Comparison of ENCODE assay signal across 13 cellular contexts in the genomic region with DNA sequence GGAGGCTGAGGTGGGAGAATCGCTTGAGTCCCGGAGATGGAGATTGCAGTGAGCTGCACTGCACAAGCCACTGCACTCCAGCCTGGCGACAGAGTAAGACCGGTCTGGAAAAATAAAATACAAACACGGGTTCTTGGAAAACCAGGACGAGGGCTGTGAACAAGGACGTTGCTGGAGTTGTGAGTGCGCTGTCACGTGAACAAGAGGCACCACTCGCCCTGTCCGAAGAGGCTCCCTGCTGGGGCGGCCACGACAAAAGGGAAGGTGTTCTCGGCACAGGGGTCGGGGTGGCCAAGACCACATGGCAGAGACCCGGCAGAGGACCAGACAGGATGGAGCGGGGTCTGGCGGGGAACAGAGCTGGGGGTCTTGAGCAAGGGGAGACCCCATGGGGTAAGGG. TPM values are rescaled to one million over a fixed set of nuclear protein-coding genes. Genes with fewer than 3 reads are reported as not detected.
DNase-seq lines count a peak whose midpoint lies in the region; ATAC-seq and TF ChIP-seq lines count a peak whose summit lies in the region.
"Had no signal": no experiment of that assay in that cellular context is flagged by ENCODE, and none has a peak within 500 bp of the region (broad histone marks: within the 10 kb centered on the region; RNA-seq: fewer than 3 reads in every experiment).

No MANE protein-coding gene starts in this region.

- no peaks in the 10 kb centered on the region for H3K36me3 ChIP-seq in breast epithelium
- no peaks in the 10 kb centered on the region for H3K36me3 ChIP-seq in mammary epithelial cell (ENCODE audit: insufficient read depth, low read length)
- no peaks in the 10 kb centered on the region for H3K36me3 ChIP-seq in tibial nerve

- peaks cover 0 to 20% of the 10 kb centered on the region in 2 donors for H3K27me3 ChIP-seq in breast epithelium
- H3K27me3 ChIP-seq in mammary epithelial cell (ENCODE audit: insufficient read depth, low read length), result peaks cover 16% of the 10 kb centered on the region
- no peaks in the 10 kb centered on the region for H3K27me3 ChIP-seq in tibial nerve

- in situ Hi-C loops in mammary epithelial cell (cut with MboI; ENCODE audit: low sequenced_read_pairs in 2 of 2), result no loop called here

- H3K36me3 Mint-ChIP-seq in activated T-helper 17 cell treated with anti-CD3 and anti-CD28 coated beads, Interleukin-2, amount 50 U/mL, for 72 hours (ENCODE audit: low read depth), result no peaks in the 10 kb centered on the region
- no peaks in the 10 kb centered on the region for H3K36me3 Mint-ChIP-seq in naive B cell
- H3K36me3 Mint-ChIP-seq in immature natural killer cell, result no peaks in the 10 kb centered on the region
- H3K36me3 Mint-ChIP-seq: IgD-negative memory B cell, T-cell had no signal

- no peaks in the 10 kb centered on the region for H3K27me3 Mint-ChIP-seq in activated T-helper 17 cell treated with anti-CD3 and anti-CD28 coated beads, Interleukin-2, amount 50 U/mL, for 72 hours
- peaks cover 0 to 12% (median 0%) of the 10 kb centered on the region in 3 donors for H3K27me3 Mint-ChIP-seq in naive B cell
- H3K27me3 Mint-ChIP-seq in immature natural killer cell (ENCODE audit: low read depth in 3 of 3), result peaks cover 0 to 2% (median 2%) of the 10 kb centered on the region in 3 donors
- H3K27me3 Mint-ChIP-seq: central memory CD8-positive, alpha-beta T cell; IgD-negative memory B cell had no signal

- no peak for TF ChIP-seq CTCF in breast epithelium (IDR thresholded peaks at IDR 0.05)
- no peak for TF ChIP-seq CTCF in mammary epithelial cell (conservative IDR thresholded peaks at IDR 0.05 in 1 of 2, IDR thresholded peaks at IDR 0.05 in 1 of 2; ENCODE audit: extremely low read depth in 1 of 2, insufficient read depth in 1 of 2, low read depth in 1 of 2, low read length in 2 of 2)
- no peak for TF ChIP-seq CTCF in tibial nerve (IDR thresholded peaks at IDR 0.05)

- H2AFZ ChIP-seq in mammary epithelial cell (ENCODE audit: low read depth, low read length), result no peak overlapping the region

- intact Hi-C loops in breast epithelium (cut with DNase I; ENCODE audit: low total_unique reads) (loop anchor here (10.0 kb wide), 1 partner anchor 123 kb away; a partner anchor contains a TSS), mammary epithelial cell (cut with micrococcal nuclease) (no loop called here)

- H3K79me2 ChIP-seq in mammary epithelial cell (ENCODE audit: insufficient read depth, low read length), result no peaks in the 10 kb centered on the region

- no peaks in the 10 kb centered on the region for H3K4me1 Mint-ChIP-seq in activated T-helper 17 cell treated with anti-CD3 and anti-CD28 coated beads, Interleukin-2, amount 50 U/mL, for 72 hours
- H3K4me1 Mint-ChIP-seq in naive B cell (peaks cover 3 to 16% (median 7%) of the 10 kb centered on the region in 3 donors), immature natural killer cell (peaks cover 0 to 21% of the 10 kb centered on the region in 2 donors)

- BruUV-seq in mammary epithelial cell (replicated peaks; lab: Mats Ljungman, UMichigan), result no TSS peak

- no peak for TF ChIP-seq EP300 in tibial nerve (IDR thresholded peaks at IDR 0.05)

- H3K4me3 ChIP-seq in breast epithelium, result no peak overlapping the region
- H3K4me3 ChIP-seq in mammary epithelial cell (replicated peaks in 1 of 3; ENCODE audit: insufficient read depth in 1 of 3, low read depth in 2 of 3, low read length in 3 of 3), result no peak overlapping the region
- no peak overlapping the region for H3K4me3 ChIP-seq in tibial nerve

- no peaks in the 10 kb centered on the region for H3K9me3 Mint-ChIP-seq in activated T-helper 17 cell treated with anti-CD3 and anti-CD28 coated beads, Interleukin-2, amount 50 U/mL, for 72 hours
- H3K9me3 Mint-ChIP-seq in naive B cell, result no peaks in the 10 kb centered on the region
- H3K9me3 Mint-ChIP-seq in immature natural killer cell, result no peaks in the 10 kb centered on the region
- H3K9me3 Mint-ChIP-seq: central memory CD8-positive, alpha-beta T cell; IgD-negative memory B cell; T-cell had no signal

- ATAC-seq in activated T-helper 17 cell treated with anti-CD3 and anti-CD28 coated beads, Interleukin-2, amount 50 U/mL, for 72 hours (replicated peaks), result no peak
- ATAC-seq in naive B cell (ENCODE audit: low read depth in 2 of 2) (no peak), HG02840 (IDR thresholded peaks at IDR 0.05; ENCODE audit: low FRiP score, unreplicated experiment) (no peak)

- no peaks in the 10 kb centered on the region for H4K20me1 ChIP-seq in mammary epithelial cell (ENCODE audit: insufficient read depth, low read length)

- H3K27ac Mint-ChIP-seq in activated T-helper 17 cell treated with anti-CD3 and anti-CD28 coated beads, Interleukin-2, amount 50 U/mL, for 72 hours, result no peak overlapping the region
- no peak overlapping the region for H3K27ac Mint-ChIP-seq in naive B cell
- H3K27ac Mint-ChIP-seq in immature natural killer cell, result peak overlapping the region in 1 of 6 donors; percentile 50

- no peak for DNase-seq in breast epithelium (ENCODE audit: low spot score in 2 of 2)
- no peak for DNase-seq in mammary epithelial cell
- no peak for DNase-seq in naive B cell
- DNase-seq in tibial nerve (ENCODE audit: low spot score in 2 of 2), result no peak
- no peak for DNase-seq in immature natural killer cell
- DNase-seq in NCI-H146 (lab: John Stamatoyannopoulos, UW), result no peak
- DNase-seq: NCI-H446; stimulated activated CD4-positive, alpha-beta T cell treated with anti-CD3 and anti-CD28 coated beads, Interleukin-4, amount 100 ng/mL, for 1 hour had no signal

- CTCF ChIA-PET in mammary epithelial cell (lab: Charles Lee; ENCODE audit: low non-redundant PET), result no interaction called here

- H3K9me3 ChIP-seq in breast epithelium (no peaks in the 10 kb centered on the region), mammary epithelial cell (replicated peaks; ENCODE audit: insufficient read depth, low read length) (no peaks in the 10 kb centered on the region), tibial nerve (no peaks in the 10 kb centered on the region)

- WGBS in mammary epithelial cell (ENCODE audit: low coverage, missing lambda C conversion rate), result 94% methylated on average over 5 of the region's 18 CpGs
- 89% methylated on average over 18 of the region's 18 CpGs for WGBS in tibial nerve, 2 donors

- no peak overlapping the region for H3K9ac ChIP-seq in mammary epithelial cell (ENCODE audit: insufficient read depth, low read length)

- H3K4me1 ChIP-seq in breast epithelium (peaks cover 6 to 22% of the 10 kb centered on the region in 2 donors), mammary epithelial cell (ENCODE audit: insufficient read depth, low read length) (peaks cover 18% of the 10 kb centered on the region), tibial nerve (peaks cover 0 to 64% (median 42%) of the 10 kb centered on the region in 4 donors)

- peak overlapping the region; percentile 21 for H3K4me3 Mint-ChIP-seq in activated T-helper 17 cell treated with anti-CD3 and anti-CD28 coated beads, Interleukin-2, amount 50 U/mL, for 72 hours
- H3K4me3 Mint-ChIP-seq in naive B cell, result peak overlapping the region in 5 of 8 donors; percentile 24 to 70 (median 55)
- peak overlapping the region in 1 of 5 donors; percentile 21 for H3K4me3 Mint-ChIP-seq in immature natural killer cell

- TF ChIP-seq POLR2A in breast epithelium (IDR thresholded peaks at IDR 0.05), result no peak
- no peak for TF ChIP-seq POLR2A in tibial nerve (IDR thresholded peaks at IDR 0.05)

- H3K27ac ChIP-seq in breast epithelium (peak overlapping the region; percentile 78 to 93), mammary epithelial cell (ENCODE audit: insufficient read depth, low read depth, low read length) (no peak overlapping the region), tibial nerve (peak overlapping the region in 3 of 4 donors; percentile 80 to 96 (median 91))

- dilution Hi-C loops in mammary epithelial cell (cut with HindIII; ENCODE audit: low sequenced_read_pairs), result no loop called here

- no peak overlapping the region for H3K4me2 ChIP-seq in mammary epithelial cell (ENCODE audit: insufficient read depth, low read depth, low read length)

RNA-seq across cellular contexts. Expression of a gene that starts 30.6 kb away (rescaled TPM):
- total RNA-seq in breast epithelium (10 to 100 TPM; 39.2 to 53.0 (median 45.6) TPM), mammary epithelial cell (10 to 100 TPM; 39.2 to 43.4 TPM), tibial nerve (10 to 100 TPM; 48.6 to 61.4 (median 55.9) TPM)
- polyA plus RNA-seq in mammary epithelial cell (48.8 TPM), naive B cell (ENCODE audit: low read depth in 6 of 6) (10 to 100 TPM; 16.1 to 23.0 (median 21.6) TPM), immature natural killer cell (10 to 100 TPM; 16.4 to 28.3 (median 17.7) TPM)
- polyA minus RNA-seq in mammary epithelial cell, result 47.1 TPM
- 10 to 100 TPM; 37.8 to 39.8 TPM for total RNA-seq in activated T-helper 17 cell treated with anti-CD3 and anti-CD28 coated beads, Interleukin-2, amount 50 U/mL, for 72 hours
